34 cellular contexts compared by ENCODE assay signal in genomic region chr2:173711816-173712215, GRCh38.
"Had no signal": no experiment of that assay in that cellular context is flagged by ENCODE, and none has a peak within 500 bp of the region (broad histone marks: within the 10 kb centered on the region; RNA-seq: fewer than 3 reads in every experiment).

No MANE protein-coding gene starts in this region.

- H3K4me3 ChIP-seq: MG63 had no signal

- H3K4me2 ChIP-seq: KMS-11 had no signal

- H3K27ac ChIP-seq: KMS-11 had no signal

- H3K36me3 ChIP-seq: MG63 had no signal

- DNase-seq: Karpas-422, Kasumi-1, KG1, MG63, MM.1S, MV-4-11, NCI-H1048, NCI-H1092, NCI-H1092 treated with DMSO at 0.1 percent for 48 hours, NCI-H1105, NCI-H1105 treated with DMSO at 0.1 percent for 48 hours, NCI-H1417, NCI-H1417 treated with DMSO at 0.1 percent for 48 hours, NCI-H1436, NCI-H1436 treated with DMSO at 0.1 percent for 48 hours, NCI-H146, NCI-H1694, NCI-H1694 treated with DMSO at 0.1 percent for 48 hours, NCI-H187, NCI-H187 treated with DMSO at 0.1 percent for 48 hours, NCI-H1930, NCI-H2029, NCI-H2029 treated with DMSO at 0.1 percent for 48 hours, NCI-H2081, NCI-H2081 treated with DMSO at 0.1 percent for 48 hours, NCI-H2107, NCI-H2171, NCI-H2227 treated with DMSO at 0.1 percent for 48 hours, NCI-H345, NCI-H446, NCI-H446 treated with DMSO at 0.1 percent for 48 hours, NCI-H510A, NCI-H510A treated with DMSO at 0.1 percent for 48 hours had no signal

- H3K9me3 ChIP-seq: MG63 had no signal

- H3K9ac ChIP-seq: KMS-11 had no signal

- H3K27me3 ChIP-seq: MG63 had no signal
